29 cellular contexts compared by ENCODE assay signal in the genomic region with DNA sequence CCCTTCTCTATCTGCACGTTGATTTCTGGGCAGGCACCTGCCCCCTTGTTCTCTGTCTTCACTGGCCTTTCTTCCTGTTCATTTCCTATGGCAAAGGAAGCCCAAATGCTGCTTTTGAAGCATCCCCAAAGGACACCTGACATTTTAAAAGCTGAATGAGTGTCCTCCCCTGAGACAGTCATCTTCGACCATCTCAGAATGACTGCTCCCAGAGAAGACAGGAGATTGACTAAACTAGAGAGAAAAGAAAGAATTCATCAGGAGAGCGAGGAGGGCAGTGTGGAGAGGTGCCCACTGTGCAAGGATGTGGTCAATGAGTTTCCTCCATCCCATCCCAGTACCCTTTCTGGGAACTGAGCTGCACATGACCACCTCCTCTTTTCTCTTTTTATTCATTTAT. TPM values are rescaled to one million over a fixed set of nuclear protein-coding genes. Genes with fewer than 3 reads are reported as not detected.
DNase-seq lines count a peak whose midpoint lies in the region; ATAC-seq, FAIRE-seq and TF ChIP-seq lines count a peak whose summit lies in the region.
"Had no signal": no experiment of that assay in that cellular context is flagged by ENCODE, and none has a peak within 500 bp of the region (broad histone marks: within the 10 kb centered on the region; RNA-seq: fewer than 3 reads in every experiment).

No MANE protein-coding gene starts in this region.

- H2BK12ac ChIP-seq in trophoblast cell (ENCODE audit: low read length) = no peak overlapping the region

- no peak overlapping the region for H3K9ac ChIP-seq in BLaER1 treated with 17β-estradiol and CSF1 and Interleukin-3, amounts not matched to agents 10 nM and 100 nM
- H3K9ac ChIP-seq in GM12878 (ENCODE audit: control insufficient read depth, insufficient read depth, low read length) = no peak overlapping the region
- no peak overlapping the region for H3K9ac ChIP-seq in trophoblast cell (ENCODE audit: low read length)
- H3K9ac ChIP-seq: GM23248, SK-N-SH had no signal

- no peaks in the 10 kb centered on the region for H3K79me1 ChIP-seq in trophoblast cell (ENCODE audit: low read length)

- H3K79me2 ChIP-seq in GM12878 (ENCODE audit: control insufficient read depth, insufficient read depth, low read length) = no peaks in the 10 kb centered on the region
- peaks cover 20% of the 10 kb centered on the region for H3K79me2 ChIP-seq in trophoblast cell (ENCODE audit: control insufficient read depth, insufficient read depth, low read length, poor library complexity)

- TF ChIP-seq RAD21 in GM12878 (IDR thresholded peaks at IDR 0.05; ENCODE audit: insufficient read depth, low read depth, low read length) = no peak

- no peak overlapping the region for H2BK5ac ChIP-seq in trophoblast cell (ENCODE audit: low read depth, low read length, poor library complexity)

- TF ChIP-seq CTCF in GM12878 (IDR thresholded peaks at IDR 0.05 in 2 of 3, conservative IDR thresholded peaks at IDR 0.05 in 1 of 3; ENCODE audit: control insufficient read depth in 2 of 3, extremely low read depth in 1 of 3, insufficient read depth in 1 of 3, low read depth in 3 of 3, low read length in 3 of 3) = no peak

- DNase-seq in GM12878 (ENCODE audit: low read depth, low spot score) (no peak), trophoblast cell (no peak), NCI-H2029 (lab: John Stamatoyannopoulos, UW) (no peak), caudate nucleus (lab: John Stamatoyannopoulos, UW) (no peak)
- DNase-seq: 8988T; ACHN; BE2C; CD4-positive, alpha-beta T cell; GM23248; H7; Karpas-422; NCI-H1092; NCI-H1417 treated with DMSO at 0.1 percent for 48 hours; NCI-H1694 treated with DMSO at 0.1 percent for 48 hours; NCI-H2081 treated with DMSO at 0.1 percent for 48 hours; NCI-H2171; NCI-H226; NCI-H510A treated with DMSO at 0.1 percent for 48 hours; NCI-H774; SK-N-SH; SW 1271 had no signal

- POLR2A ChIA-PET in GM12878 (lab: Charles Lee) = no interaction called here

- intact Hi-C loops in GM12878 (cut with micrococcal nuclease; ENCODE audit: unreplicated experiment) = no loop called here

- no peaks in the 10 kb centered on the region for H3K36me3 ChIP-seq in BLaER1 treated with 17β-estradiol and CSF1 and Interleukin-3, amounts not matched to agents 10 nM and 100 nM
- H3K36me3 ChIP-seq in GM12878 (ENCODE audit: control insufficient read depth in 2 of 2, insufficient read depth in 2 of 2, low read length in 1 of 2) = no peaks in the 10 kb centered on the region
- no peaks in the 10 kb centered on the region for H3K36me3 ChIP-seq in trophoblast cell (ENCODE audit: control insufficient read depth in 1 of 2, insufficient read depth in 2 of 2, low read length in 2 of 2)
- H3K36me3 ChIP-seq: BE2C had no signal

- H2AFZ ChIP-seq in GM12878 (ENCODE audit: control insufficient read depth, low read depth, low read length) (no peak overlapping the region), trophoblast cell (ENCODE audit: insufficient read depth, low read length, poor library complexity) (no peak overlapping the region)
- H2AFZ ChIP-seq: GM23248 had no signal

- SMC1A ChIA-PET in GM12878 (lab: Charles Lee; ENCODE audit: uncharacterized antibody, unreplicated experiment) = interaction anchor here (0.6 to 1.8 kb wide), 6 partner anchors 17 to 1064 kb away, joined by 3 to 8 read pairs (median 3); no protein-coding TSS in a partner anchor

- H4K91ac ChIP-seq in trophoblast cell (ENCODE audit: low read depth, low read length) = no peak overlapping the region

- no peak overlapping the region for H2BK120ac ChIP-seq in trophoblast cell (ENCODE audit: insufficient read depth, low read length, poor library complexity)

- no peak overlapping the region for H4K12ac ChIP-seq in trophoblast cell (ENCODE audit: low read depth, low read length)

- RAD21 ChIA-PET in GM12878 (lab: Charles Lee; ENCODE audit: unreplicated experiment) = interaction anchor here (1.7 kb wide), 1 partner anchor 43 kb away, joined by 4 read pairs; no protein-coding TSS in a partner anchor

- H3K4me3 ChIP-seq in BLaER1 treated with 17β-estradiol and CSF1 and Interleukin-3, amounts not matched to agents 10 nM and 100 nM = no peak overlapping the region
- H3K4me3 ChIP-seq in GM12878 (no peak overlapping the region), trophoblast cell (ENCODE audit: low read depth, low read length) (no peak overlapping the region)
- H3K4me3 ChIP-seq: GM23248 had no signal

- H3K23ac ChIP-seq in trophoblast cell (ENCODE audit: low read length) = no peak overlapping the region

- no TSS peak for BruUV-seq in GM12878 (replicated peaks; lab: Mats Ljungman, UMichigan)

- in situ Hi-C loops in GM12878 (cut with MboI) = no loop called here

- H2AK5ac ChIP-seq in trophoblast cell (ENCODE audit: low read length) = no peak overlapping the region

- no peak overlapping the region for H3K27ac ChIP-seq in BLaER1 treated with 17β-estradiol and CSF1 and Interleukin-3, amounts not matched to agents 10 nM and 100 nM
- H3K27ac ChIP-seq in GM12878 (ENCODE audit: control insufficient read depth, insufficient read depth) (no peak overlapping the region), trophoblast cell (ENCODE audit: low read depth, low read length) (no peak overlapping the region), caudate nucleus (ENCODE audit: low read depth, low read length) (no peak overlapping the region)
- H3K27ac ChIP-seq: GM23248 had no signal

- ATAC-seq in HG02610 (IDR thresholded peaks at IDR 0.05; ENCODE audit: unreplicated experiment) = peak; percentile 49
- ATAC-seq in GM12878 = peak; percentile 48
- ATAC-seq in GM21723 (IDR thresholded peaks at IDR 0.05; ENCODE audit: unreplicated experiment) = no peak
- ATAC-seq in GM19351 (IDR thresholded peaks at IDR 0.05; ENCODE audit: unreplicated experiment) = no peak
- ATAC-seq: HepG2 had no signal

- FAIRE-seq in GM12878 (lab: Jason Lieb, UNC) = no peak
- FAIRE-seq: D721Med, GM18507, HepG2, RCC 7860 had no signal

- no peaks in the 10 kb centered on the region for H4K20me1 ChIP-seq in BLaER1 treated with 17β-estradiol and CSF1 and Interleukin-3, amounts not matched to agents 10 nM and 100 nM
- H4K20me1 ChIP-seq in GM12878 (ENCODE audit: control insufficient read depth, insufficient read depth) = no peaks in the 10 kb centered on the region

- TF ChIP-seq POLR2A in GM12878 (IDR thresholded peaks at IDR 0.05; ENCODE audit: low read depth, low read length) = no peak

- H3K18ac ChIP-seq in trophoblast cell (ENCODE audit: low read length) = no peak overlapping the region

- peak overlapping the region; percentile 18 for H3K4ac ChIP-seq in trophoblast cell (ENCODE audit: low read depth, low read length)

- CTCF ChIA-PET in GM12878 (lab: Yijun Ruan, JAX) = interaction anchor here (0.7 to 2.0 kb wide), 3 partner anchors 8 to 35 kb away, joined by 3 to 5 read pairs (median 4); no protein-coding TSS in a partner anchor

- H4K8ac ChIP-seq in trophoblast cell (ENCODE audit: low read depth, low read length) = no peak overlapping the region

- peak overlapping the region in 8 of 11 experiments; percentile 0 to 60 (median 46); a peak in 14 of 22 replicates for H3K4me2 ChIP-seq in BLaER1 treated with 17β-estradiol and CSF1 and Interleukin-3, amounts not matched to agents 10 nM and 100 nM
- H3K4me2 ChIP-seq in GM12878 (ENCODE audit: control insufficient read depth, insufficient read depth) = no peak overlapping the region
- H3K4me2 ChIP-seq in trophoblast cell (ENCODE audit: low read length) = no peak overlapping the region
- H3K4me2 ChIP-seq: SK-N-SH had no signal

- no peak for TF ChIP-seq EP300 in GM12878 (IDR thresholded peaks at IDR 0.05; ENCODE audit: borderline replicate concordance in 1 of 2, control insufficient read depth in 1 of 2, low read depth in 2 of 2, low read length in 2 of 2)

- H3K14ac ChIP-seq in trophoblast cell (ENCODE audit: low read length) = no peak overlapping the region

- no peaks in the 10 kb centered on the region for H3K9me3 ChIP-seq in BLaER1 treated with 17β-estradiol and CSF1 and Interleukin-3, amounts not matched to agents 10 nM and 100 nM (replicated peaks in 1 of 11)
- H3K9me3 ChIP-seq in GM12878 (replicated peaks; ENCODE audit: control insufficient read depth, insufficient read depth, low read length) (no peaks in the 10 kb centered on the region), trophoblast cell (ENCODE audit: insufficient read depth, low read depth, low read length) (no peaks in the 10 kb centered on the region)
- H3K9me3 ChIP-seq: BE2C, SK-N-SH had no signal

- H3K4me1 ChIP-seq in BLaER1 treated with 17β-estradiol and CSF1 and Interleukin-3, amounts not matched to agents 10 nM and 100 nM = peaks cover 5 to 31% (median 26%) of the 10 kb centered on the region in 10 experiments; a peak in 19 of 20 replicates
- H3K4me1 ChIP-seq in GM12878 (ENCODE audit: control insufficient read depth, insufficient read depth, low read length) (no peaks in the 10 kb centered on the region), trophoblast cell (ENCODE audit: control insufficient read depth in 1 of 2, insufficient read depth in 2 of 2, low read length in 2 of 2) (peaks cover 9 to 11% of the 10 kb centered on the region in 2 experiments)

- H3K27me3 ChIP-seq in BLaER1 treated with 17β-estradiol and CSF1 and Interleukin-3, amounts not matched to agents 10 nM and 100 nM = no peaks in the 10 kb centered on the region
- no peaks in the 10 kb centered on the region for H3K27me3 ChIP-seq in GM12878 (replicated peaks in 1 of 2; ENCODE audit: control insufficient read depth in 2 of 2, insufficient read depth in 2 of 2, low read length in 1 of 2)
- no peaks in the 10 kb centered on the region for H3K27me3 ChIP-seq in trophoblast cell (ENCODE audit: insufficient read depth, low read length)
- H3K27me3 ChIP-seq: BE2C had no signal

- WGBS in GM12878 (ENCODE audit: insufficient coverage, insufficient replicate concordance, low lambda C conversion rate, missing lambda C conversion rate) = 2% methylated on average over 3 of the region's 3 CpGs
- no CpG with 5 or more reads among the region's 3 CpGs for WGBS in trophoblast cell (ENCODE audit: extremely low coverage, insufficient coverage, insufficient read length)

RNA-seq across cellular contexts. Expression of a gene that starts 51.9 kb away (rescaled TPM):
- 218 and 247 TPM in 2 replicates for total RNA-seq in GM12878 (2013; cell fraction: nucleolus; rRNA removed)
- total RNA-seq in GM12878 (2014; rRNA removed) (0.62 and 1.0 TPM in 2 replicates), GM12878 (2014; rRNA removed; fragmentation: Illumina TruSeq; extraction: Trizol) (0.83 and 1.1 TPM in 2 replicates), GM12878 (2021) (1.9 and 2.1 TPM in 2 replicates)
- 3.2 TPM for polyA plus RNA-seq in GM12878 (2011; ENCODE audit: low read depth)
- polyA plus RNA-seq in GM12878 (2011; rRNA removed) (10.2 and 10.5 TPM in 2 replicates), GM12878 (2014; fragmentation: Illumina TruSeq; extraction: Trizol) (0.92 and 1.3 TPM in 2 replicates), GM12878 (2014; fragmentation: Nextera tagmentation; extraction: Ambion mirVana) (under 1 TPM; 0.16 to 0.22 TPM), GM12878 (2014; rRNA removed) (0.56 and 0.64 TPM in 2 replicates), GM12878 (2016; fragmentation: Nextera tagmentation; extraction: Ambion mirVana) (1 to 10 TPM; 1.1 TPM)
- 6.8 and 10.6 TPM in 2 replicates for polyA plus RNA-seq in GM12878 (2011; cell fraction: cytosol; rRNA removed)
- polyA plus RNA-seq in GM12878 (2011; cell fraction: nucleus; rRNA removed) = 23.5 and 32.3 TPM in 2 replicates
- polyA plus RNA-seq in GM12878 (2012) = 4.3 and 4.5 TPM in 2 replicates
- polyA minus RNA-seq in GM12878 (2011; rRNA and poly(A)+ RNA removed) = 31.4 and 35.0 TPM in 2 replicates
- 9.4 and 10.0 TPM in 2 replicates for polyA minus RNA-seq in GM12878 (2011; cell fraction: cytosol; rRNA and poly(A)+ RNA removed)
- polyA minus RNA-seq in GM12878 (2011; cell fraction: nucleus; rRNA and poly(A)+ RNA removed) = 52.5 and 60.3 TPM in 2 replicates
- 559 and 563 TPM in 2 replicates for polyA plus RNA-seq in trophoblast cell (2013)
- total RNA-seq: CD4-positive, alpha-beta T cell had no signal

Comparison
In these comparisons a context has a peak if more than half of its experiments do, and no peak if none do; other contexts are left out.
1. H3K4me2 ChIP-seq: peak in BLaER1 treated with 17β-estradiol and CSF1 and Interleukin-3, amounts not matched to agents 10 nM and 100 nM (8 of 11); none in GM12878 (single experiment) and trophoblast cell (single experiment).
2. ATAC-seq: peak in HG02610 (single experiment) and GM12878 (single experiment); none in GM21723 (single experiment) and GM19351 (single experiment).